In the genomic region with DNA sequence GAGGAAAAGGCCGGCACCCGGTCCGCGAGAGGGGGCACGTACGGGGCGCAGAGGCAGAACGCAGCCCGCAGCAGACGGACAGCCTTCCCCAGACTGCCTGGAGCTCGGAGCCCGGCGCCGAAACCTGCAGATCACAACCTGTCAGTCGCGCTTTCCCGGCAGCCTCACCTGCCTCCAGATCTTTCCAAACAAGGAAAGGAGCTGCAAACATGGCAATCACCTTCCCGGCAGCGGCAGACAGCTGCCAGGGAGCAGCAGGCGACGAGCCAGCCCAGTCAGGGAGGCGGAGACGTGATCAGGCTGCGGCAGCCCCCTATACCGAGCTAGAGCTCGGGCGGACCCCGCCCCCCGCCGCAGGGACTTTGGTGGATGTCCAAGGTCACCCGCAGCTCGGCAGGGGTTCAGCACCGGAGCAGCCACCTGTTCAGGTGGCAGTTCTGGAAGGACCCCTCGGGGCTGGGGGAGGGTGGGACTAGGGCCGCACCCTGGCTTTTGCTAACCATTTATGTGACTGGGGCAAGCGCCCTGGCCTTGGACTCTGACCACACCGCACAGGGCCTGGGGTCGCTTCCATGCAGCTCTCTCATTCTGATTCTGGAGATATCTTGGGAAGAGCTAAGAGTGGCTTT, we compare ENCODE assay signal across 9 cellular contexts.
DNase-seq lines count a peak whose midpoint lies in the region; ATAC-seq, FAIRE-seq and TF ChIP-seq lines count a peak whose summit lies in the region.
"Had no signal": no experiment of that assay in that cellular context is flagged by ENCODE, and none has a peak within 500 bp of the region (broad histone marks: within the 10 kb centered on the region; RNA-seq: fewer than 3 reads in every experiment).

No MANE protein-coding gene starts in this region.

- CTCF ChIA-PET in A549 (lab: Yijun Ruan, JAX): interaction anchor here (1.3 to 1.4 kb wide), 2 partner anchors 8 to 10 kb away, joined by 4 read pairs; no protein-coding TSS in a partner anchor

- H3K27me3 Mint-ChIP-seq in mesothelial cell of epicardium (ENCODE audit: low read depth): peaks cover 29% of the 10 kb centered on the region

- no peak for TF ChIP-seq EP300 in A549 (IDR thresholded peaks at IDR 0.05)

- 35% methylated on average over 11 of the region's 38 CpGs for WGBS in A549 (ENCODE audit: missing lambda C conversion rate)

- H3K9me3 ChIP-seq in A549: no peaks in the 10 kb centered on the region

- POLR2A ChIA-PET in A549 (lab: Yijun Ruan, JAX): no interaction called here

- peak overlapping the region; percentile 75 for H3K4me3 Mint-ChIP-seq in mesothelial cell of epicardium

- no peak for TF ChIP-seq RAD21 in A549 (conservative IDR thresholded peaks at IDR 0.05 in 1 of 2, IDR thresholded peaks at IDR 0.05 in 1 of 2)

- TF ChIP-seq CTCF in A549 (IDR thresholded peaks at IDR 0.05): no peak
- TF ChIP-seq CTCF in coronary artery (IDR thresholded peaks at IDR 0.05): no peak
- TF ChIP-seq CTCF in mesothelial cell of epicardium (IDR thresholded peaks at IDR 0.05; ENCODE audit: unreplicated experiment): no peak

- H3K4me3 ChIP-seq in A549: peak overlapping the region; percentile 46
- H3K4me3 ChIP-seq in coronary artery: peak overlapping the region; percentile 62

- H3K36me3 Mint-ChIP-seq in mesothelial cell of epicardium: no peaks in the 10 kb centered on the region

- peak overlapping the region in 1 of 2 experiments; percentile 84; a peak in 3 of 6 replicates for H3K27ac ChIP-seq in A549
- no peak overlapping the region for H3K27ac ChIP-seq in coronary artery

- H3K4me1 ChIP-seq in A549: no peaks in the 10 kb centered on the region

- H3K9me3 Mint-ChIP-seq in mesothelial cell of epicardium: peaks cover 6% of the 10 kb centered on the region

- FAIRE-seq in A549 (lab: Jason Lieb, UNC): no peak
- FAIRE-seq: TTC549 had no signal

- H3K27ac Mint-ChIP-seq in mesothelial cell of epicardium: no peak overlapping the region

- H3K4me2 ChIP-seq in A549: peak overlapping the region; percentile 96

- DNase-seq in A549 (ENCODE audit: low read depth in 1 of 2, low spot score in 1 of 2) (no peak), NCI-H146 treated with DMSO at 0.1 percent for 48 hours (lab: John Stamatoyannopoulos, UW; ENCODE audit: unreplicated experiment) (peak; percentile 85), coronary artery (ENCODE audit: low spot score) (peak; percentile 64), mesothelial cell of epicardium (ENCODE audit: low spot score in 2 of 2, unreplicated experiment in 2 of 2) (peak in 1 of 2 experiments; percentile 47), foreskin melanocyte (no peak), NCI-H187 (lab: John Stamatoyannopoulos, UW) (no peak), NCI-H1436 treated with DMSO at 0.1 percent for 48 hours (lab: John Stamatoyannopoulos, UW) (no peak), cortex of kidney (lab: John Stamatoyannopoulos, UW) (no peak)

- peak; percentile 12 to 51; a peak in 3 of 6 replicates for ATAC-seq in A549

- peaks cover 11% of the 10 kb centered on the region for H3K4me1 Mint-ChIP-seq in mesothelial cell of epicardium

- TF ChIP-seq POLR2A in A549 (IDR thresholded peaks at IDR 0.05; ENCODE audit: low read length): no peak

TF ChIP-seq in A549, 52 proteins besides CTCF, POLR2A, EP300 and RAD21:
- TF ChIP-seq EHF (CRISPR knock-in tag; IDR thresholded peaks at IDR 0.05) (no peak), RNF2 (IDR thresholded peaks at IDR 0.05; ENCODE audit: borderline replicate concordance, low read depth) (no peak), ZFP36 (IDR thresholded peaks at IDR 0.05; ENCODE audit: borderline replicate concordance, partially characterized antibody) (no peak), TFCP2L1 (CRISPR knock-in tag; IDR thresholded peaks at IDR 0.05) (no peak), REST (IDR thresholded peaks at IDR 0.05) (no peak), ATOH8 (CRISPR knock-in tag; IDR thresholded peaks at IDR 0.05; ENCODE audit: low read depth) (no peak), CEBPB (IDR thresholded peaks at IDR 0.05) (no peak), EHMT2 (IDR thresholded peaks at IDR 0.05; ENCODE audit: low read depth) (no peak), RFX5 (IDR thresholded peaks at IDR 0.05) (no peak), ZSCAN20 (CRISPR knock-in tag; IDR thresholded peaks at IDR 0.05) (no peak), RCOR1 (IDR thresholded peaks at IDR 0.05; ENCODE audit: low read depth, low read length) (no peak), JUNB (IDR thresholded peaks at IDR 0.05) (no peak), NR3C1 (IDR thresholded peaks at IDR 0.05) (no peak), CBX2 (IDR thresholded peaks at IDR 0.05; ENCODE audit: borderline replicate concordance, low read depth) (no peak), HOXB13 (CRISPR knock-in tag; IDR thresholded peaks at IDR 0.05; ENCODE audit: low read depth) (no peak), E2F6 (IDR thresholded peaks at IDR 0.05; ENCODE audit: borderline replicate concordance, low read depth) (no peak), HOXB5 (CRISPR knock-in tag; IDR thresholded peaks at IDR 0.05) (no peak), MAFK (IDR thresholded peaks at IDR 0.05; ENCODE audit: partially characterized antibody) (no peak)
- TF ChIP-seq, protein P1, sequence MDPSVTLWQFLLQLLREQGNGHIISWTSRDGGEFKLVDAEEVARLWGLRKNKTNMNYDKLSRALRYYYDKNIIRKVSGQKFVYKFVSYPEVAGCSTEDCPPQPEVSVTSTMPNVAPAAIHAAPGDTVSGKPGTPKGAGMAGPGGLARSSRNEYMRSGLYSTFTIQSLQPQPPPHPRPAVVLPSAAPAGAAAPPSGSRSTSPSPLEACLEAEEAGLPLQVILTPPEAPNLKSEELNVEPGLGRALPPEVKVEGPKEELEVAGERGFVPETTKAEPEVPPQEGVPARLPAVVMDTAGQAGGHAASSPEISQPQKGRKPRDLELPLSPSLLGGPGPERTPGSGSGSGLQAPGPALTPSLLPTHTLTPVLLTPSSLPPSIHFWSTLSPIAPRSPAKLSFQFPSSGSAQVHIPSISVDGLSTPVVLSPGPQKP (IDR thresholded peaks at IDR 0.05; ENCODE audit: low read depth, low read length): no peak
- TF ChIP-seq, protein P2, sequence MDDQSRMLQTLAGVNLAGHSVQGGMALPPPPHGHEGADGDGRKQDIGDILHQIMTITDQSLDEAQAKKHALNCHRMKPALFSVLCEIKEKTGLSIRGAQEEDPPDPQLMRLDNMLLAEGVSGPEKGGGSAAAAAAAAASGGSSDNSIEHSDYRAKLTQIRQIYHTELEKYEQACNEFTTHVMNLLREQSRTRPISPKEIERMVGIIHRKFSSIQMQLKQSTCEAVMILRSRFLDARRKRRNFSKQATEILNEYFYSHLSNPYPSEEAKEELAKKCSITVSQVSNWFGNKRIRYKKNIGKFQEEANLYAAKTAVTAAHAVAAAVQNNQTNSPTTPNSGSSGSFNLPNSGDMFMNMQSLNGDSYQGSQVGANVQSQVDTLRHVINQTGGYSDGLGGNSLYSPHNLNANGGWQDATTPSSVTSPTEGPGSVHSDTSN (IDR thresholded peaks at IDR 0.05): no peak
TF ChIP-seq in A549: peak in this region for 0.

Comparison
In these comparisons a context has a peak if more than half of its experiments do, and no peak if none do; other contexts are left out.
1. DNase-seq: peak in NCI-H146 treated with DMSO at 0.1 percent for 48 hours (single experiment) and coronary artery (single experiment); none in A549 (0 of 2), foreskin melanocyte (single experiment), NCI-H187 (0 of 2), NCI-H1436 treated with DMSO at 0.1 percent for 48 hours (single experiment) and cortex of kidney (single experiment).